Comparison of ENCODE assay signal across 1 cellular context in genomic region chr1:9417695-9418094, GRCh38.
TF ChIP-seq lines count a peak whose summit lies in the region.

No MANE protein-coding gene starts in this region.

TF ChIP-seq in GM23338, 12 proteins besides CTCF, POLR2A, EP300 and RAD21:
- TF ChIP-seq, protein P1, sequence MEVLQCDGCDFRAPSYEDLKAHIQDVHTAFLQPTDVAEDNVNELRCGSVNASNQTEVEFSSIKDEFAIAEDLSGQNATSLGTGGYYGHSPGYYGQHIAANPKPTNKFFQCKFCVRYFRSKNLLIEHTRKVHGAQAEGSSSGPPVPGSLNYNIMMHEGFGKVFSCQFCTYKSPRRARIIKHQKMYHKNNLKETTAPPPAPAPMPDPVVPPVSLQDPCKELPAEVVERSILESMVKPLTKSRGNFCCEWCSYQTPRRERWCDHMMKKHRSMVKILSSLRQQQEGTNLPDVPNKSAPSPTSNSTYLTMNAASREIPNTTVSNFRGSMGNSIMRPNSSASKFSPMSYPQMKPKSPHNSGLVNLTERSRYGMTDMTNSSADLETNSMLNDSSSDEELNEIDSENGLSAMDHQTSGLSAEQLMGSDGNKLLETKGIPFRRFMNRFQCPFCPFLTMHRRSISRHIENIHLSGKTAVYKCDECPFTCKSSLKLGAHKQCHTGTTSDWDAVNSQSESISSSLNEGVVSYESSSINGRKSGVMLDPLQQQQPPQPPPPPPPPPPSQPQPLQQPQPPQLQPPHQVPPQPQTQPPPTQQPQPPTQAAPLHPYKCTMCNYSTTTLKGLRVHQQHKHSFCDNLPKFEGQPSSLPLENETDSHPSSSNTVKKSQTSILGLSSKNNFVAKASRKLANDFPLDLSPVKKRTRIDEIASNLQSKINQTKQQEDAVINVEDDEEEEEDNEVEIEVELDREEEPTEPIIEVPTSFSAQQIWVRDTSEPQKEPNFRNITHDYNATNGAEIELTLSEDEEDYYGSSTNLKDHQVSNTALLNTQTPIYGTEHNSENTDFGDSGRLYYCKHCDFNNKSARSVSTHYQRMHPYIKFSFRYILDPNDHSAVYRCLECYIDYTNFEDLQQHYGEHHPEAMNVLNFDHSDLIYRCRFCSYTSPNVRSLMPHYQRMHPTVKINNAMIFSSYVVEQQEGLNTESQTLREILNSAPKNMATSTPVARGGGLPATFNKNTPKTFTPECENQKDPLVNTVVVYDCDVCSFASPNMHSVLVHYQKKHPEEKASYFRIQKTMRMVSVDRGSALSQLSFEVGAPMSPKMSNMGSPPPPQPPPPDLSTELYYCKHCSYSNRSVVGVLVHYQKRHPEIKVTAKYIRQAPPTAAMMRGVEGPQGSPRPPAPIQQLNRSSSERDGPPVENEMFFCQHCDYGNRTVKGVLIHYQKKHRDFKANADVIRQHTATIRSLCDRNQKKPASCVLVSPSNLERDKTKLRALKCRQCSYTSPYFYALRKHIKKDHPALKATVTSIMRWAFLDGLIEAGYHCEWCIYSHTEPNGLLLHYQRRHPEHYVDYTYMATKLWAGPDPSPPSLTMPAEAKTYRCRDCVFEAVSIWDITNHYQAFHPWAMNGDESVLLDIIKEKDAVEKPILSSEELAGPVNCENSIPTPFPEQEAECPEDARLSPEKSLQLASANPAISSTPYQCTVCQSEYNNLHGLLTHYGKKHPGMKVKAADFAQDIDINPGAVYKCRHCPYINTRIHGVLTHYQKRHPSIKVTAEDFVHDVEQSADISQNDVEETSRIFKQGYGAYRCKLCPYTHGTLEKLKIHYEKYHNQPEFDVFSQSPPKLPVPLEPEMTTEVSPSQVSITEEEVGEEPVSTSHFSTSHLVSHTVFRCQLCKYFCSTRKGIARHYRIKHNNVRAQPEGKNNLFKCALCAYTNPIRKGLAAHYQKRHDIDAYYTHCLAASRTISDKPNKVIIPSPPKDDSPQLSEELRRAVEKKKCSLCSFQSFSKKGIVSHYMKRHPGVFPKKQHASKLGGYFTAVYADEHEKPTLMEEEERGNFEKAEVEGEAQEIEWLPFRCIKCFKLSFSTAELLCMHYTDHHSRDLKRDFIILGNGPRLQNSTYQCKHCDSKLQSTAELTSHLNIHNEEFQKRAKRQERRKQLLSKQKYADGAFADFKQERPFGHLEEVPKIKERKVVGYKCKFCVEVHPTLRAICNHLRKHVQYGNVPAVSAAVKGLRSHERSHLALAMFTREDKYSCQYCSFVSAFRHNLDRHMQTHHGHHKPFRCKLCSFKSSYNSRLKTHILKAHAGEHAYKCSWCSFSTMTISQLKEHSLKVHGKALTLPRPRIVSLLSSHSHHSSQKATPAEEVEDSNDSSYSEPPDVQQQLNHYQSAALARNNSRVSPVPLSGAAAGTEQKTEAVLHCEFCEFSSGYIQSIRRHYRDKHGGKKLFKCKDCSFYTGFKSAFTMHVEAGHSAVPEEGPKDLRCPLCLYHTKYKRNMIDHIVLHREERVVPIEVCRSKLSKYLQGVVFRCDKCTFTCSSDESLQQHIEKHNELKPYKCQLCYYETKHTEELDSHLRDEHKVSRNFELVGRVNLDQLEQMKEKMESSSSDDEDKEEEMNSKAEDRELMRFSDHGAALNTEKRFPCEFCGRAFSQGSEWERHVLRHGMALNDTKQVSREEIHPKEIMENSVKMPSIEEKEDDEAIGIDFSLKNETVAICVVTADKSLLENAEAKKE (CRISPR knock-in tag; IDR thresholded peaks at IDR 0.05) = no peak
- TF ChIP-seq REST (IDR thresholded peaks at IDR 0.05; ENCODE audit: unreplicated experiment) (no peak), ZNF114 (CRISPR knock-in tag; IDR thresholded peaks at IDR 0.05) (no peak)
